In the genomic region with DNA sequence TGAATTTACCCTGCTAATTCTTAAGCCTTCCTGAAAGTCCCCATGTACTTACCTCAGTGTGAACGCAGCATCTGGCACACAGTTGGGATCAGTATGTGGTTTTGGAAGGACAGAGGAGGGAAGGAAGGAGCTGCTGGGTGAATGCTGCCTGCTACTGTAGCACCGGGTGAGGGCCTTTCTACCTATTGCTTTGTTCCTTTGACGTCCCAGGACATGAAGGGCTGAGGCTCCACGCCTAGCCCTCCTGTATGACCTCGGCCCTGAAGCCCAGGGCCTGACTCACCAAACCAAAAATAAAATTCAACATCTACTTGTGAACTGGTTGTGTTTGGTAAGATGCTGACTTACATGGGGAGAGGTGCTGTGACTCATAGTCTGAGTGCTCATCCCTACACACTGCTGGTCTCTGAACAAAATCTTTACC, we compare ENCODE assay signal across 8 cellular contexts. TPM values are rescaled to one million over a fixed set of nuclear protein-coding genes. Genes with fewer than 3 reads are reported as not detected.
A peak's percentile ranks its signal among the peaks of the same experiment; 100 is the strongest.
DNase-seq lines count a peak whose midpoint lies in the region; ATAC-seq and TF ChIP-seq lines count a peak whose summit lies in the region.

No MANE protein-coding gene starts in this region.

- H3K27me3 Mint-ChIP-seq in immature natural killer cell (ENCODE audit: low read depth in 3 of 3), result peaks cover 0 to 3% (median 2%) of the 10 kb centered on the region in 3 donors

- H3K4me3 Mint-ChIP-seq in immature natural killer cell, result no peak overlapping the region

- no peaks in the 10 kb centered on the region for H3K36me3 ChIP-seq in mucosa of descending colon (ENCODE audit: low read depth)

- peak overlapping the region in 3 of 6 donors; percentile 9 to 62 (median 46) for H3K27ac Mint-ChIP-seq in immature natural killer cell

- intact Hi-C loops in mucosa of descending colon (cut with DNase I, micrococcal nuclease), result no loop called here

- peak; percentile 54 for ATAC-seq in mucosa of descending colon

- H3K4me3 ChIP-seq in astrocyte of the spinal cord (ENCODE audit: low read depth, low read length) (no peak overlapping the region), mucosa of descending colon (no peak overlapping the region)

- peaks cover 8% of the 10 kb centered on the region for H3K4me1 ChIP-seq in mucosa of descending colon (ENCODE audit: low read depth)

- in situ Hi-C loops in G401 (cut with HindIII; ENCODE audit: low sequenced_read_pairs), result no loop called here
- in situ Hi-C loops in astrocyte of the spinal cord (cut with HindIII; ENCODE audit: low sequenced_read_pairs), result no loop called here

- TF ChIP-seq CTCF in astrocyte of the spinal cord (IDR thresholded peaks at IDR 0.05; ENCODE audit: low read depth, low read length) (no peak), mucosa of descending colon (IDR thresholded peaks at IDR 0.05) (no peak)

- no peaks in the 10 kb centered on the region for H3K9me3 Mint-ChIP-seq in immature natural killer cell

- peaks cover 0 to 5% (median 0%) of the 10 kb centered on the region in 3 donors for H3K36me3 Mint-ChIP-seq in immature natural killer cell

- H3K9me3 ChIP-seq in mucosa of descending colon, result no peaks in the 10 kb centered on the region

- peaks cover 69 to 93% of the 10 kb centered on the region in 2 donors for H3K4me1 Mint-ChIP-seq in immature natural killer cell

- peak; percentile 52 for DNase-seq in G401 (ENCODE audit: low spot score)
- DNase-seq in HS-27A (ENCODE audit: low read depth), result peak; percentile 64
- peak; percentile 87 for DNase-seq in astrocyte of the spinal cord (ENCODE audit: low read depth, low spot score)
- DNase-seq in mucosa of descending colon, result no peak
- DNase-seq in NCI-H1930 (lab: John Stamatoyannopoulos, UW), result no peak
- no peak for DNase-seq in ecto neural progenitor cell (ENCODE audit: low spot score)
- DNase-seq in NCI-H187 treated with DMSO at 0.1 percent for 48 hours (lab: John Stamatoyannopoulos, UW), result no peak
- DNase-seq in immature natural killer cell, result no peak

RNA-seq across cellular contexts. Expression of a gene that starts 51.1 kb away (rescaled TPM):
- 15.0 and 24.3 TPM in 2 replicates for total RNA-seq in G401 (2014; rRNA removed; shearing (Covaris generic))
- total RNA-seq in mucosa of descending colon, result 100 to 1,000 TPM in 2 of 3 donors, 10 to 100 TPM in 1; 71.8 to 102 (median 101) TPM
- polyA plus RNA-seq in immature natural killer cell, result 10 to 100 TPM in 1 of 3 donors, 1 to 10 TPM in 2; 7.6 to 18.1 (median 8.7) TPM

Comparison
In these comparisons a context has a peak if more than half of its experiments do, and no peak if none do; other contexts are left out.
1. DNase-seq: peak in G401 (single experiment), HS-27A (single experiment) and astrocyte of the spinal cord (single experiment); none in mucosa of descending colon (0 of 3), NCI-H1930 (0 of 2), ecto neural progenitor cell (single experiment), NCI-H187 treated with DMSO at 0.1 percent for 48 hours (single experiment) and immature natural killer cell (0 of 3).